27 cellular contexts compared by ENCODE assay signal in genomic region chr11:79845002-79845709, GRCh38.
"Had no signal": no experiment of that assay in that cellular context is flagged by ENCODE, and none has a peak within 500 bp of the region (broad histone marks: within the 10 kb centered on the region; RNA-seq: fewer than 3 reads in every experiment).

No MANE protein-coding gene starts in this region.

- H3K27me3 ChIP-seq: colonic mucosa, gastrocnemius medialis, ovary, right lobe of liver, suprapubic skin had no signal

- FAIRE-seq: islet of Langerhans had no signal

- DNase-seq: colonic mucosa; effector CD8-positive, alpha-beta T cell; endodermal cell; foreskin fibroblast; gastrocnemius medialis; head of caudate nucleus; hippocampal formation; left colon; naive thymus-derived CD4-positive, alpha-beta T cell; nephron progenitor cell; occipital lobe; ovary; posterior cingulate gyrus; psoas muscle; right lobe of liver; stimulated activated CD4-positive, alpha-beta T cell treated with anti-CD3 and anti-CD28 coated beads, Interleukin-12 subunit alpha, Interleukin-12 subunit beta, amount 100 ng/mL, for 4 hours; stimulated activated CD4-positive, alpha-beta T cell treated with anti-CD3 and anti-CD28 coated beads, Interleukin-1b, Interleukin-23, amount 100 ng/mL, for 48 hours; stimulated activated CD4-positive, alpha-beta T cell treated with anti-CD3 and anti-CD28 coated beads, Interleukin-4, amount 100 ng/mL, for 1 hour; stimulated activated CD8-positive, alpha-beta memory T cell treated with anti-CD3 and anti-CD28 coated beads, Interleukin-4, amount 100 ng/mL, for 48 hours; stimulated activated naive CD4-positive, alpha-beta T cell; stimulated activated naive CD8-positive, alpha-beta T cell treated with anti-CD3 and anti-CD28 coated beads, Interleukin-15, amount 100 ng/mL, for 72 hours had no signal

- H3K4me2 ChIP-seq: smooth muscle cell had no signal

- H3K4me3 ChIP-seq: colonic mucosa, gastrocnemius medialis, lung, ovary, psoas muscle, right lobe of liver, smooth muscle cell, suprapubic skin had no signal

- H3K9me3 ChIP-seq: colonic mucosa, gastrocnemius medialis, ovary, psoas muscle, right lobe of liver, suprapubic skin had no signal

- H3K4me1 ChIP-seq: colonic mucosa, gastrocnemius medialis, psoas muscle, right lobe of liver, suprapubic skin had no signal

- ATAC-seq: esophagus mucosa; gastrocnemius medialis; left colon; naive thymus-derived CD4-positive, alpha-beta T cell; psoas muscle; right lobe of liver; stimulated activated naive CD8-positive, alpha-beta T cell treated with anti-CD3 and anti-CD28 coated beads, Interleukin-15, amount 100 ng/mL, for 72 hours had no signal

- H3K36me3 ChIP-seq: colonic mucosa, gastrocnemius medialis, ovary, right lobe of liver, suprapubic skin had no signal

- H3K27ac ChIP-seq: colonic mucosa, epithelial cell of prostate, gastrocnemius medialis, ovary, psoas muscle, right lobe of liver, suprapubic skin had no signal
